ENCODE assay signal across 8 cellular contexts in the genomic region with DNA sequence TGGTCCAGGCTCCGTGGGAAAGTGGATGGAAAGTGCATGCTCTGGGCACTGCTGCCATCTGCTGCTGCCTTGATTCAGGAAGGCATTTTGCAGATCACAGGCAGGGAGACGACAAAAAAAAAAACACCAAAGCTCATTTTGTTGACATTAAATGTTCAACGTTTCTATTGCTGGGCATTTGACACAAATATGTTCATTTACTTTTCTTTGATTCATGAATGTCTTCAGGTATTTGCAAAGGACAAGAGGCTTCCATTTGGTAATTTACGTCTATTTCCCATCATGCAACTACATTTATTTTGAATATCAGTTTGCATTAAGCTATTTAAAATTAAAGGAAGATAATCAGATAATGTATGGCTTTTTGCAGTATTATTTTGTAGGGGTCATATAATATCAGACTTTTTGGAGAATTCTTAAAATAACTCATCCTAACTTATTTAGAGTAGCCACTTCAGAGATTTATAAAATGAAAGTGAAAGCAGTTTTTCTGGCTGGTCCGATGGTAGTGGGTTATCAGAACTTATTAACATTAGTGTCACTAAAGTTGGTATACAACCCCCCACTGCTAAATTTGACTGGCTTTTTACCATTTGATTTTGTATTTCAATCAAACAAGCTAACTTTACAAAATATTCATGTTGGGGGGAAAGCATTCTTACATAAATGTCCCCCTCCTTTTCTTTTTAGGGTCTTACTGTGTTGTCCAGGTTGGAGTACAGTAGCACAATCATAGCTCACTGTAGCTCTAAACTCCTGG.
DNase-seq lines count a peak whose midpoint lies in the region; ATAC-seq, FAIRE-seq and TF ChIP-seq lines count a peak whose summit lies in the region.

No MANE protein-coding gene starts in this region.

- no peaks in the 10 kb centered on the region for H3K36me3 Mint-ChIP-seq in WTC11

- CTCF ChIA-PET in WTC11 (lab: Charles Lee), result interaction anchor here (0.5 to 2.2 kb wide), 15 partner anchors 11 to 698 kb away, joined by 3 to 18 read pairs (median 5); no protein-coding TSS in a partner anchor

- FAIRE-seq in A204.1 (lab: Jason Lieb, UNC), result peak; percentile 82

- in situ Hi-C loops in GM13976 (cut with MboI; ENCODE audit: low sequenced_read_pairs, unreplicated experiment), result loop anchor here (10.0 to 25.0 kb wide), 3 partner anchors 388 to 701 kb away; no protein-coding TSS in a partner anchor

- peak overlapping the region; percentile 85 for H3K27ac Mint-ChIP-seq in WTC11

- peak; percentile 71 for DNase-seq in GM13976 (ENCODE audit: low spot score)
- peak; percentile 90 for DNase-seq in NCI-H2107 treated with DMSO at 0.1 percent for 48 hours (lab: John Stamatoyannopoulos, UW; ENCODE audit: unreplicated experiment)
- no peak for DNase-seq in WTC11 (ENCODE audit: low spot score)
- peak; percentile 83 for DNase-seq in choroid plexus epithelial cell (ENCODE audit: low read depth)
- peak; percentile 77 for DNase-seq in kidney tubule cell (ENCODE audit: low spot score)
- peak; percentile 39 to 54 for DNase-seq in stimulated activated CD4-positive, alpha-beta T cell treated with anti-CD3 and anti-CD28 coated beads, Interleukin-15, amount 100 ng/mL, for 48 hours (ENCODE audit: low read depth in 2 of 2)

- TF ChIP-seq CTCF in GM13976 (IDR thresholded peaks at IDR 0.05; ENCODE audit: borderline replicate concordance, control extremely low read depth, extremely low read depth, insufficient read depth, missing control alignments) (peak; percentile 73), WTC11 (IDR thresholded peaks at IDR 0.05) (no peak), choroid plexus epithelial cell (conservative IDR thresholded peaks at IDR 0.05; ENCODE audit: low read depth, low read length) (peak; percentile 93)

- ATAC-seq in HG02973 (IDR thresholded peaks at IDR 0.05; ENCODE audit: unreplicated experiment), result peak; percentile 46
- ATAC-seq in WTC11, result peak; percentile 10; the same call in 1 of the 2 replicates

- no peaks in the 10 kb centered on the region for H3K9me3 Mint-ChIP-seq in WTC11

- POLR2A ChIA-PET in WTC11 (lab: Charles Lee), result no interaction called here

- no peaks in the 10 kb centered on the region for H3K27me3 Mint-ChIP-seq in WTC11 (ENCODE audit: low read depth)

- H3K4me3 ChIP-seq in choroid plexus epithelial cell (ENCODE audit: low read depth, low read length), result peak overlapping the region; percentile 67

- peaks cover 18% of the 10 kb centered on the region for H3K4me1 Mint-ChIP-seq in WTC11

- H3K4me3 Mint-ChIP-seq in WTC11, result peak overlapping the region; percentile 87

TF ChIP-seq in WTC11, 78 proteins besides CTCF, POLR2A, EP300 and RAD21:
- peak; percentile 95; the same call in 1 of the 2 replicates for TF ChIP-seq GTF2I (CRISPR knock-in tag; conservative IDR thresholded peaks at IDR 0.05)
- no peak for TF ChIP-seq FOXP1 (CRISPR knock-in tag; IDR thresholded peaks at IDR 0.05; ENCODE audit: borderline replicate concordance)
TF ChIP-seq in WTC11: peak in this region for 1.
